1 cellular context compared by ENCODE assay signal in the genomic region with DNA sequence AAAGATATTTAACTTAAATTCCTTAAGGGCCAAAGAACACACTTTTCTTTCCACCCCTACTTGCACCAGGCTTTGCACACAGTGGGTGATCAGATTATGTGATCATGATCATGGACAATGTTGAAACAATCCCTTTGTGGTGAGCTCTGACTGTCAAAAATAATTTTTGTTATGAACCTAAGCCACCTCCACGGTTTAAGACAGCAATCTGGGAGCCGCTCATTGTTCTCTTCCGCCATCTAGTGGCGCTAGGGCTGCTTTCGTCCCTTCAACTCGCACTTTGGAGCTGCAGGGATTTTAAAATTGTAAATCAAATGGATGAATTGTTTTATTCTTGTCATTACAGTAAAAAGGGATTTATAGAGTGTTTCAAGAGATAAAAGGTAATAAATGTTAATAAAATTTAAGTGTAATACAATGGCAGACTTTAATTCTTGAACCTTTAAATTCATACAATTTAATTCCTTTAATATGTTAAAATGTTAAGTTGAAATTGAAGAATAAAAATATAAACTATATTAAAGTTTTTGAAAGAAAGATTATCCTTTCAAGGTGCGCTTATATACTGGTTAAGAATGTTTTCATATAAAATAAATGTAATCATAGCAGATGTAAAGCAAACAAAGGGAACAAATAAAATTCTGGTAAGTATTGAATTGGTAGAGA.
TF ChIP-seq lines count a peak whose summit lies in the region.

No MANE protein-coding gene starts in this region.

TF ChIP-seq in HepG2, 621 proteins besides CTCF, POLR2A, EP300 and RAD21 (continued from another document):
- TF ChIP-seq, protein P1, sequence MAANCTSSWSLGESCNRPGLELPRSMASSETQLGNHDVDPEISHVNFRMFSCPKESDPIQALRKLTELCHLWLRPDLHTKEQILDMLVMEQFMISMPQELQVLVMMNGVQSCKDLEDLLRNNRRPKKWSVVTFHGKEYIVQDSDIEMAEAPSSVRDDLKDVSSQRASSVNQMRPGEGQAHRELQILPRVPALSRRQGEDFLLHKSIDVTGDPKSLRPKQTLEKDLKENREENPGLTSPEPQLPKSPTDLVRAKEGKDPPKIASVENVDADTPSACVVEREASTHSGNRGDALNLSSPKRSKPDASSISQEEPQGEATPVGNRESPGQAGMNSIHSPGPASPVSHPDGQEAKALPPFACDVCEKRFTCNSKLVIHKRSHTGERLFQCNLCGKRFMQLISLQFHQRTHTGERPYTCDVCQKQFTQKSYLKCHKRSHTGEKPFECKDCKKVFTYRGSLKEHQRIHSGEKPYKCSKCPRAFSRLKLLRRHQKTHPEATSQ (CRISPR knock-in tag; IDR thresholded peaks at IDR 0.05; ENCODE audit: borderline replicate concordance) = no peak
- no peak for TF ChIP-seq HMG20B (CRISPR knock-in tag; conservative IDR thresholded peaks at IDR 0.05)
- peak; percentile 76 for TF ChIP-seq SMC3 (IDR thresholded peaks at IDR 0.05; ENCODE audit: low read length)
- TF ChIP-seq ZKSCAN1 (IDR thresholded peaks at IDR 0.05; ENCODE audit: low read length) = peak; percentile 54; the same call in 1 of the 2 replicates
- TF ChIP-seq, protein P2, sequence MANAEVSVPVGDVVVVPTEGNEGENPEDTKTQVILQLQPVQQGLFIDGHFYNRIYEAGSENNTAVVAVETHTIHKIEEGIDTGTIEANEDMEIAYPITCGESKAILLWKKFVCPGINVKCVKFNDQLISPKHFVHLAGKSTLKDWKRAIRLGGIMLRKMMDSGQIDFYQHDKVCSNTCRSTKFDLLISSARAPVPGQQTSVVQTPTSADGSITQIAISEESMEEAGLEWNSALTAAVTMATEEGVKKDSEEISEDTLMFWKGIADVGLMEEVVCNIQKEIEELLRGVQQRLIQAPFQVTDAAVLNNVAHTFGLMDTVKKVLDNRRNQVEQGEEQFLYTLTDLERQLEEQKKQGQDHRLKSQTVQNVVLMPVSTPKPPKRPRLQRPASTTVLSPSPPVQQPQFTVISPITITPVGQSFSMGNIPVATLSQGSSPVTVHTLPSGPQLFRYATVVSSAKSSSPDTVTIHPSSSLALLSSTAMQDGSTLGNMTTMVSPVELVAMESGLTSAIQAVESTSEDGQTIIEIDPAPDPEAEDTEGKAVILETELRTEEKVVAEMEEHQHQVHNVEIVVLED (CRISPR knock-in tag; IDR thresholded peaks at IDR 0.05; ENCODE audit: borderline replicate concordance) = no peak
- TF ChIP-seq MAFG (CRISPR knock-in tag; IDR thresholded peaks at IDR 0.05) = no peak
- TF ChIP-seq THAP11 (CRISPR knock-in tag; IDR thresholded peaks at IDR 0.05) = 0 out of 2 replicates have a peak, but pooled peaks have one; percentile 14
- no peak for TF ChIP-seq TARDBP (CRISPR knock-in tag; IDR thresholded peaks at IDR 0.05)
- TF ChIP-seq, protein P3, sequence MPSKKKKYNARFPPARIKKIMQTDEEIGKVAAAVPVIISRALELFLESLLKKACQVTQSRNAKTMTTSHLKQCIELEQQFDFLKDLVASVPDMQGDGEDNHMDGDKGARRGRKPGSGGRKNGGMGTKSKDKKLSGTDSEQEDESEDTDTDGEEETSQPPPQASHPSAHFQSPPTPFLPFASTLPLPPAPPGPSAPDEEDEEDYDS (CRISPR knock-in tag; IDR thresholded peaks at IDR 0.05) = no peak
- TF ChIP-seq, protein P4, sequence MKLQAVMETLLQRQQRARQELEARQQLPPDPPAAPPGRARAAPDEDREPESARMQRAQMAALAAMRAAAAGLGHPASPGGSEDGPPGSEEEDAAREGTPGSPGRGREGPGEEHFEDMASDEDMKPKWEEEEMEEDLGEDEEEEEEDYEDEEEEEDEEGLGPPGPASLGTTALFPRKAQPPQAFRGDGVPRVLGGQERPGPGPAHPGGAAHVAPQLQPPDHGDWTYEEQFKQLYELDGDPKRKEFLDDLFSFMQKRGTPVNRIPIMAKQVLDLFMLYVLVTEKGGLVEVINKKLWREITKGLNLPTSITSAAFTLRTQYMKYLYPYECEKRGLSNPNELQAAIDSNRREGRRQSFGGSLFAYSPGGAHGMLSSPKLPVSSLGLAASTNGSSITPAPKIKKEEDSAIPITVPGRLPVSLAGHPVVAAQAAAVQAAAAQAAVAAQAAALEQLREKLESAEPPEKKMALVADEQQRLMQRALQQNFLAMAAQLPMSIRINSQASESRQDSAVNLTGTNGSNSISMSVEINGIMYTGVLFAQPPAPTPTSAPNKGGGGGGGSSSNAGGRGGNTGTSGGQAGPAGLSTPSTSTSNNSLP (IDR thresholded peaks at IDR 0.05; ENCODE audit: low read depth, low read length) = peak; percentile 35; the same call in 1 of the 2 replicates
- TF ChIP-seq STAG1 (CRISPR knock-in tag; IDR thresholded peaks at IDR 0.05) = peak; percentile 75
- TF ChIP-seq HNRNPK (IDR thresholded peaks at IDR 0.05; ENCODE audit: low read depth, low read length, poor library complexity, severe bottlenecking) = peak; percentile 8
- peak; percentile 56 for TF ChIP-seq XRCC5 (optimal IDR thresholded peaks at IDR 0.05; ENCODE audit: low read length)
- TF ChIP-seq ZNF205 (CRISPR knock-in tag; IDR thresholded peaks at IDR 0.05) = no peak
- no peak for TF ChIP-seq HMGA1 (CRISPR knock-in tag; conservative IDR thresholded peaks at IDR 0.05)
